ENCODE assay signal across 1 cellular context in the genomic region with DNA sequence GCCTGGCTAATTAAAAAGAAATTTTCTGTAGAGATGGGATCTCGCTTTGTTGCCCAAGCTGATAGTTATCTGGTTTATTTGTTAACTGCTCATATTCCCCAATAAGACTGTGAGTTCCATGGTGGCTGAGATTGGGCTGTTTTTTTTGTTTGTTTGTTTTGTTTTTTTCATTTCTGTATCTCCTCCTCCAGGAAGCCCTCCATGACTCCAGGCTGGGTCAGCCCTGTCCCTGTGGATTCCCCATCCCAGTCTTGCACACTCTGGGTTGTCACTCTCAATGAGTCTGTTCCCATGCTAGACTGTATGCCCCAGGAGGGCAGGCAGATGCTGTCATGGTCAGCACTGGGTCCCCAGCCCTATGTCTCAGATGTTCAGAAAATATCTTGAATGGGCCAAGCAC.
A peak's percentile ranks its signal among the peaks of the same experiment; 100 is the strongest.
TF ChIP-seq lines count a peak whose summit lies in the region.

No MANE protein-coding gene starts in this region.

TF ChIP-seq in K562, 482 proteins besides CTCF, POLR2A, EP300 and RAD21:
- TF ChIP-seq SP1 (CRISPR knock-in tag; IDR thresholded peaks at IDR 0.05) (no peak), ZNF436 (CRISPR knock-in tag; IDR thresholded peaks at IDR 0.05) (peak; percentile 68), KDM1A (IDR thresholded peaks at IDR 0.05) (peak in 1 of 2 experiments; percentile 30; a peak in 1 of 4 replicates), CCAR2 (IDR thresholded peaks at IDR 0.05; ENCODE audit: low read depth, low read length) (no peak), RFX1 (IDR thresholded peaks at IDR 0.05) (no peak), SRF (CRISPR knock-in tag; IDR thresholded peaks at IDR 0.05) (no peak), POLR2AphosphoS2 (IDR thresholded peaks at IDR 0.05; ENCODE audit: low read length) (no peak), ADNP (tag; IDR thresholded peaks at IDR 0.05) (peak; percentile 27; the same call in 1 of the 2 replicates), ZNF143 (CRISPR knock-in tag; IDR thresholded peaks at IDR 0.05) (no peak), POLR2B (IDR thresholded peaks at IDR 0.05; ENCODE audit: low read depth, partially characterized antibody) (no peak), NCOA2 (IDR thresholded peaks at IDR 0.05; ENCODE audit: partially characterized antibody in 2 of 2) (no peak), FOXK1 (CRISPR knock-in tag; IDR thresholded peaks at IDR 0.05; ENCODE audit: borderline replicate concordance) (no peak), DIDO1 (tag; IDR thresholded peaks at IDR 0.05; ENCODE audit: low read depth) (no peak), BCOR (IDR thresholded peaks at IDR 0.05) (peak; percentile 88), RBM25 (IDR thresholded peaks at IDR 0.05; ENCODE audit: low read depth, low read length, severe bottlenecking) (peak; percentile 83), PHF21A (IDR thresholded peaks at IDR 0.05; ENCODE audit: borderline replicate concordance, low read depth) (no peak), ZFP36 (IDR thresholded peaks at IDR 0.05; ENCODE audit: low read depth, low read length, partially characterized antibody) (peak; percentile 98), SFPQ (IDR thresholded peaks at IDR 0.05; ENCODE audit: low read depth, low read length) (no peak), TAF7 (tag; IDR thresholded peaks at IDR 0.05) (no peak)
- TF ChIP-seq, protein P1, sequence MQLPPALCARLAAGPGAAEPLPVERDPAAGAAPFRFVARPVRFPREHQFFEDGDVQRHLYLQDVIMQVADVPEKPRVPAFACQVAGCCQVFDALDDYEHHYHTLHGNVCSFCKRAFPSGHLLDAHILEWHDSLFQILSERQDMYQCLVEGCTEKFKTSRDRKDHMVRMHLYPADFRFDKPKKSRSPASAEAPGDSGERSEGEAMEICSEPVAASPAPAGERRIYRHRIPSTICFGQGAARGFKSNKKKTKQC (CRISPR knock-in tag; IDR thresholded peaks at IDR 0.05) = no peak
- TF ChIP-seq, protein P2, sequence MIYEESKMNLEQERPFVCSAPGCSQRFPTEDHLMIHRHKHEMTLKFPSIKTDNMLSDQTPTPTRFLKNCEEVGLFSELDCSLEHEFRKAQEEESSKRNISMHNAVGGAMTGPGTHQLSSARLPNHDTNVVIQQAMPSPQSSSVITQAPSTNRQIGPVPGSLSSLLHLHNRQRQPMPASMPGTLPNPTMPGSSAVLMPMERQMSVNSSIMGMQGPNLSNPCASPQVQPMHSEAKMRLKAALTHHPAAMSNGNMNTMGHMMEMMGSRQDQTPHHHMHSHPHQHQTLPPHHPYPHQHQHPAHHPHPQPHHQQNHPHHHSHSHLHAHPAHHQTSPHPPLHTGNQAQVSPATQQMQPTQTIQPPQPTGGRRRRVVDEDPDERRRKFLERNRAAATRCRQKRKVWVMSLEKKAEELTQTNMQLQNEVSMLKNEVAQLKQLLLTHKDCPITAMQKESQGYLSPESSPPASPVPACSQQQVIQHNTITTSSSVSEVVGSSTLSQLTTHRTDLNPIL (CRISPR knock-in tag; IDR thresholded peaks at IDR 0.05) = no peak
